1 cellular context compared by ENCODE assay signal in genomic region chr3:93973160-93974126, GRCh38.
A peak's percentile ranks its signal among the peaks of the same experiment; 100 is the strongest.
TF ChIP-seq lines count a peak whose summit lies in the region.

Gene PROS1 (minus strand): TSS chr3:93973896. CDS start chr3:93973749, 147 bp downstream.

TF ChIP-seq in K562, 482 proteins besides CTCF, POLR2A, EP300 and RAD21 (continued from another document and continues in another):
- TF ChIP-seq ZBTB12 (CRISPR knock-in tag; IDR thresholded peaks at IDR 0.05) (no peak), ZNF431 (CRISPR knock-in tag; IDR thresholded peaks at IDR 0.05) (no peak), SIN3A (IDR thresholded peaks at IDR 0.05; ENCODE audit: borderline replicate concordance in 2 of 2, control insufficient read depth in 1 of 2, low read depth in 2 of 2, low read length in 2 of 2) (no peak; a peak in 1 of 4 replicates), ZFP36 (IDR thresholded peaks at IDR 0.05; ENCODE audit: low read depth, low read length, partially characterized antibody) (peak; percentile 8), KDM2B (CRISPR knock-in tag; IDR thresholded peaks at IDR 0.05) (no peak), ZFPM2 (CRISPR knock-in tag; IDR thresholded peaks at IDR 0.05) (no peak), NR2C1 (IDR thresholded peaks at IDR 0.05) (no peak), NR2C1 (tag; IDR thresholded peaks at IDR 0.05) (no peak), ZBTB26 (CRISPR knock-in tag; IDR thresholded peaks at IDR 0.05) (no peak), FOSL1 (tag; conservative IDR thresholded peaks at IDR 0.05) (peak; percentile 31; the same call in 1 of the 2 replicates), GTF2B (IDR thresholded peaks at IDR 0.05; ENCODE audit: extremely low read depth, insufficient read length) (no peak), ZNF551 (CRISPR knock-in tag; IDR thresholded peaks at IDR 0.05) (no peak), ARHGAP35 (IDR thresholded peaks at IDR 0.05; ENCODE audit: partially characterized antibody) (no peak), MXD1 (CRISPR knock-in tag; IDR thresholded peaks at IDR 0.05; ENCODE audit: borderline replicate concordance, poor library complexity, severe bottlenecking) (no peak), MCM2 (IDR thresholded peaks at IDR 0.05; ENCODE audit: low read depth) (no peak), BHLHE40 (IDR thresholded peaks at IDR 0.05; ENCODE audit: low read length) (no peak; the same call in 1 of the 2 replicates), ZNF507 (tag; conservative IDR thresholded peaks at IDR 0.05) (no peak), ZNF140 (CRISPR knock-in tag; IDR thresholded peaks at IDR 0.05) (no peak), ARID1B (IDR thresholded peaks at IDR 0.05) (peak; percentile 44), ZNF740 (CRISPR knock-in tag; IDR thresholded peaks at IDR 0.05) (no peak), ZNF740 (tag; IDR thresholded peaks at IDR 0.05) (no peak), ZFX (CRISPR knock-in tag; IDR thresholded peaks at IDR 0.05) (peak; percentile 89), ZNF280A (IDR thresholded peaks at IDR 0.05; ENCODE audit: low read depth, partially characterized antibody) (no peak), SMARCA4 (IDR thresholded peaks at IDR 0.05) (no peak), ZBTB9 (CRISPR knock-in tag; IDR thresholded peaks at IDR 0.05) (no peak), MAFG (tag; conservative IDR thresholded peaks at IDR 0.05) (no peak), MXI1 (IDR thresholded peaks at IDR 0.05; ENCODE audit: low read depth, low read length) (no peak), ZNF239 (CRISPR knock-in tag; IDR thresholded peaks at IDR 0.05) (no peak), KLF13 (tag; IDR thresholded peaks at IDR 0.05; ENCODE audit: borderline replicate concordance, low read depth) (no peak), PHB2 (IDR thresholded peaks at IDR 0.05; ENCODE audit: low read depth) (no peak), GABPB1 (CRISPR knock-in tag; IDR thresholded peaks at IDR 0.05) (no peak), RBBP5 (IDR thresholded peaks at IDR 0.05; ENCODE audit: borderline replicate concordance, insufficient read depth, low read length, poor library complexity, severe bottlenecking) (peak; percentile 89), HSF4 (CRISPR knock-in tag; IDR thresholded peaks at IDR 0.05; ENCODE audit: borderline replicate concordance) (no peak), CREB1 (IDR thresholded peaks at IDR 0.05) (no peak; the same call in 1 of the 2 replicates), CREB1 (CRISPR knock-in tag; IDR thresholded peaks at IDR 0.05) (no peak), ID3 (CRISPR knock-in tag; IDR thresholded peaks at IDR 0.05) (no peak), ID3 (tag; IDR thresholded peaks at IDR 0.05) (peak; percentile 39; the same call in 1 of the 2 replicates), EZH2 (IDR thresholded peaks at IDR 0.05; ENCODE audit: borderline replicate concordance, low read depth, low read length) (no peak), GTF3C2 (IDR thresholded peaks at IDR 0.05; ENCODE audit: borderline replicate concordance, extremely low read depth, insufficient read length) (no peak)
- TF ChIP-seq, protein P1, sequence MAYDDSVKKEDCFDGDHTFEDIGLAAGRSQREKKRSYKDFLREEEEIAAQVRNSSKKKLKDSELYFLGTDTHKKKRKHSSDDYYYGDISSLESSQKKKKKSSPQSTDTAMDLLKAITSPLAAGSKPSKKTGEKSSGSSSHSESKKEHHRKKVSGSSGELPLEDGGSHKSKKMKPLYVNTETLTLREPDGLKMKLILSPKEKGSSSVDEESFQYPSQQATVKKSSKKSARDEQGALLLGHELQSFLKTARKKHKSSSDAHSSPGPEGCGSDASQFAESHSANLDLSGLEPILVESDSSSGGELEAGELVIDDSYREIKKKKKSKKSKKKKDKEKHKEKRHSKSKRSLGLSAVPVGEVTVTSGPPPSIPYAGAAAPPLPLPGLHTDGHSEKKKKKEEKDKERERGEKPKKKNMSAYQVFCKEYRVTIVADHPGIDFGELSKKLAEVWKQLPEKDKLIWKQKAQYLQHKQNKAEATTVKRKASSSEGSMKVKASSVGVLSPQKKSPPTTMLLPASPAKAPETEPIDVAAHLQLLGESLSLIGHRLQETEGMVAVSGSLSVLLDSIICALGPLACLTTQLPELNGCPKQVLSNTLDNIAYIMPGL (CRISPR knock-in tag; IDR thresholded peaks at IDR 0.05): no peak
- TF ChIP-seq, protein P2, sequence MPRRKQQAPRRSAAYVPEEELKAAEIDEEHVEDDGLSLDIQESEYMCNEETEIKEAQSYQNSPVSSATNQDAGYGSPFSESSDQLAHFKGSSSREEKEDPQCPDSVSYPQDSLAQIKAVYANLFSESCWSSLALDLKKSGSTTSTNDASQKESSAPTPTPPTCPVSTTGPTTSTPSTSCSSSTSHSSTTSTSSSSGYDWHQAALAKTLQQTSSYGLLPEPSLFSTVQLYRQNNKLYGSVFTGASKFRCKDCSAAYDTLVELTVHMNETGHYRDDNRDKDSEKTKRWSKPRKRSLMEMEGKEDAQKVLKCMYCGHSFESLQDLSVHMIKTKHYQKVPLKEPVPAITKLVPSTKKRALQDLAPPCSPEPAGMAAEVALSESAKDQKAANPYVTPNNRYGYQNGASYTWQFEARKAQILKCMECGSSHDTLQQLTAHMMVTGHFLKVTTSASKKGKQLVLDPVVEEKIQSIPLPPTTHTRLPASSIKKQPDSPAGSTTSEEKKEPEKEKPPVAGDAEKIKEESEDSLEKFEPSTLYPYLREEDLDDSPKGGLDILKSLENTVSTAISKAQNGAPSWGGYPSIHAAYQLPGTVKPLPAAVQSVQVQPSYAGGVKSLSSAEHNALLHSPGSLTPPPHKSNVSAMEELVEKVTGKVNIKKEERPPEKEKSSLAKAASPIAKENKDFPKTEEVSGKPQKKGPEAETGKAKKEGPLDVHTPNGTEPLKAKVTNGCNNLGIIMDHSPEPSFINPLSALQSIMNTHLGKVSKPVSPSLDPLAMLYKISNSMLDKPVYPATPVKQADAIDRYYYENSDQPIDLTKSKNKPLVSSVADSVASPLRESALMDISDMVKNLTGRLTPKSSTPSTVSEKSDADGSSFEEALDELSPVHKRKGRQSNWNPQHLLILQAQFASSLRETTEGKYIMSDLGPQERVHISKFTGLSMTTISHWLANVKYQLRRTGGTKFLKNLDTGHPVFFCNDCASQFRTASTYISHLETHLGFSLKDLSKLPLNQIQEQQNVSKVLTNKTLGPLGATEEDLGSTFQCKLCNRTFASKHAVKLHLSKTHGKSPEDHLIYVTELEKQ (CRISPR knock-in tag; IDR thresholded peaks at IDR 0.05): no peak
- TF ChIP-seq, protein P3, sequence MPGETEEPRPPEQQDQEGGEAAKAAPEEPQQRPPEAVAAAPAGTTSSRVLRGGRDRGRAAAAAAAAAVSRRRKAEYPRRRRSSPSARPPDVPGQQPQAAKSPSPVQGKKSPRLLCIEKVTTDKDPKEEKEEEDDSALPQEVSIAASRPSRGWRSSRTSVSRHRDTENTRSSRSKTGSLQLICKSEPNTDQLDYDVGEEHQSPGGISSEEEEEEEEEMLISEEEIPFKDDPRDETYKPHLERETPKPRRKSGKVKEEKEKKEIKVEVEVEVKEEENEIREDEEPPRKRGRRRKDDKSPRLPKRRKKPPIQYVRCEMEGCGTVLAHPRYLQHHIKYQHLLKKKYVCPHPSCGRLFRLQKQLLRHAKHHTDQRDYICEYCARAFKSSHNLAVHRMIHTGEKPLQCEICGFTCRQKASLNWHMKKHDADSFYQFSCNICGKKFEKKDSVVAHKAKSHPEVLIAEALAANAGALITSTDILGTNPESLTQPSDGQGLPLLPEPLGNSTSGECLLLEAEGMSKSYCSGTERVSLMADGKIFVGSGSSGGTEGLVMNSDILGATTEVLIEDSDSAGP (CRISPR knock-in tag; IDR thresholded peaks at IDR 0.05): no peak
- TF ChIP-seq, protein P4, sequence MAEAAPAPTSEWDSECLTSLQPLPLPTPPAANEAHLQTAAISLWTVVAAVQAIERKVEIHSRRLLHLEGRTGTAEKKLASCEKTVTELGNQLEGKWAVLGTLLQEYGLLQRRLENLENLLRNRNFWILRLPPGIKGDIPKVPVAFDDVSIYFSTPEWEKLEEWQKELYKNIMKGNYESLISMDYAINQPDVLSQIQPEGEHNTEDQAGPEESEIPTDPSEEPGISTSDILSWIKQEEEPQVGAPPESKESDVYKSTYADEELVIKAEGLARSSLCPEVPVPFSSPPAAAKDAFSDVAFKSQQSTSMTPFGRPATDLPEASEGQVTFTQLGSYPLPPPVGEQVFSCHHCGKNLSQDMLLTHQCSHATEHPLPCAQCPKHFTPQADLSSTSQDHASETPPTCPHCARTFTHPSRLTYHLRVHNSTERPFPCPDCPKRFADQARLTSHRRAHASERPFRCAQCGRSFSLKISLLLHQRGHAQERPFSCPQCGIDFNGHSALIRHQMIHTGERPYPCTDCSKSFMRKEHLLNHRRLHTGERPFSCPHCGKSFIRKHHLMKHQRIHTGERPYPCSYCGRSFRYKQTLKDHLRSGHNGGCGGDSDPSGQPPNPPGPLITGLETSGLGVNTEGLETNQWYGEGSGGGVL (CRISPR knock-in tag; IDR thresholded peaks at IDR 0.05): no peak
